In genomic region chr6:67615796-67616195, GRCh38 we compare ENCODE assay signal across 24 cellular contexts.
A peak's percentile ranks its signal among the peaks of the same experiment; 100 is the strongest.
DNase-seq lines count a peak whose midpoint lies in the region; TF ChIP-seq lines count a peak whose summit lies in the region.
"Had no signal": no experiment of that assay in that cellular context is flagged by ENCODE, and none has a peak within 500 bp of the region (broad histone marks: within the 10 kb centered on the region; RNA-seq: fewer than 3 reads in every experiment).

No MANE protein-coding gene starts in this region.

- H3K27ac ChIP-seq in RWPE1: no peak overlapping the region
- H3K27ac ChIP-seq: ascending aorta, dorsolateral prefrontal cortex, ovary had no signal

- CTCF ChIA-PET in RWPE1 (lab: Yijun Ruan, JAX): interaction anchor here (0.6 kb wide), 1 partner anchor 1388 kb away, joined by 4 read pairs; no protein-coding TSS in a partner anchor

- DNase-seq in HS-5 (ENCODE audit: low read depth) (peak; percentile 53), RWPE1 (ENCODE audit: low spot score) (peak; percentile 9), fibroblast of gingiva (ENCODE audit: low read depth) (peak; percentile 2), smooth muscle cell of the brain vasculature (ENCODE audit: low read depth, low spot score) (peak; percentile 65), NOMO-1 treated with DMSO at 0.1 percent for 48 hours (lab: John Stamatoyannopoulos, UW; ENCODE audit: unreplicated experiment) (no peak), amniotic stem cell (lab: John Stamatoyannopoulos, UW) (no peak), 8988T (no peak)
- DNase-seq: activated CD4-positive, alpha-beta T cell treated with anti-CD3 and anti-CD28 coated beads for 1 hour; activated CD8-positive, alpha-beta T cell treated with anti-CD3 and anti-CD28 coated beads for 36 hours; CD4-positive, CD25-positive, alpha-beta regulatory T cell; cerebellar nuclear complex; dorsolateral prefrontal cortex; GOT3; MM.1S; NCI-H1417 treated with DMSO at 0.1 percent for 48 hours; NCI-H2081 treated with DMSO at 0.1 percent for 48 hours; NCI-H345; nephron progenitor cell; ovary; RPMI8226; SK-N-SH; stimulated activated CD4-positive, alpha-beta T cell treated with anti-CD3 and anti-CD28 coated beads, Interleukin-4, amount 100 ng/mL, for 1 hour; T-helper 2 cell had no signal

- no peak for TF ChIP-seq CTCF in RWPE1 (conservative IDR thresholded peaks at IDR 0.05; ENCODE audit: low read depth)

- POLR2A ChIA-PET in RWPE1 (lab: Yijun Ruan, JAX; ENCODE audit: low non-redundant PET): no interaction called here

Comparison
In these comparisons a context has a peak if more than half of its experiments do, and no peak if none do; other contexts are left out.
1. DNase-seq: peak in HS-5 (single experiment), RWPE1 (single experiment), fibroblast of gingiva (single experiment) and smooth muscle cell of the brain vasculature (single experiment); none in NOMO-1 treated with DMSO at 0.1 percent for 48 hours (single experiment), amniotic stem cell (single experiment) and 8988T (single experiment).